In genomic region chr16:70298988-70299938, GRCh38 we compare ENCODE assay signal across 8 cellular contexts. TPM values are rescaled to one million over a fixed set of nuclear protein-coding genes. Genes with fewer than 3 reads are reported as not detected.
DNase-seq lines count a peak whose midpoint lies in the region; ATAC-seq, FAIRE-seq and TF ChIP-seq lines count a peak whose summit lies in the region.

Gene DDX19B (plus strand): TSS chr16:70299186. CDS start chr16:70299298, 112 bp downstream.

- peak within 1 kb of the TSS; percentile 99 for H3K4me3 ChIP-seq in AG10803 (ENCODE audit: low read length)

- H3K4me3 Mint-ChIP-seq in mesothelial cell of epicardium = peak within 1 kb of the TSS; percentile 92

- H3K27me3 Mint-ChIP-seq in mesothelial cell of epicardium (ENCODE audit: low read depth) = no peaks in the 10 kb centered on the region

- peak within 1 kb of the TSS; percentile 96 for H3K27ac Mint-ChIP-seq in mesothelial cell of epicardium

- TF ChIP-seq CTCF in AG10803 (conservative IDR thresholded peaks at IDR 0.05; ENCODE audit: low read length) = no peak
- TF ChIP-seq CTCF in mesothelial cell of epicardium (IDR thresholded peaks at IDR 0.05; ENCODE audit: unreplicated experiment) = no peak

- FAIRE-seq in GM19239 (lab: Jason Lieb, UNC) = peak; percentile 80

- H3K4me1 Mint-ChIP-seq in mesothelial cell of epicardium = peaks cover 15% of the 10 kb centered on the region

- DNase-seq in AG10803 (ENCODE audit: low read depth) = peak; percentile 62
- DNase-seq in GM19239 (ENCODE audit: insufficient read length, low spot score) = peak; percentile 67
- peak; percentile 62 for DNase-seq in NOMO-1 treated with DMSO at 0.1 percent for 48 hours (lab: John Stamatoyannopoulos, UW; ENCODE audit: unreplicated experiment)
- DNase-seq in activated T-cell treated with anti-CD3 and anti-CD28 coated beads for 1 hour (ENCODE audit: low read depth) = peak; percentile 36
- peak; percentile 76 for DNase-seq in epidermal melanocyte (ENCODE audit: insufficient read length, low spot score)
- peak; percentile 36 to 62 for DNase-seq in mesothelial cell of epicardium (ENCODE audit: low spot score in 2 of 2, unreplicated experiment in 2 of 2)
- peak; percentile 47 to 54 for DNase-seq in stimulated activated CD8-positive, alpha-beta memory T cell treated with anti-CD3 and anti-CD28 coated beads, Interleukin-15, amount 100 ng/mL, for 48 hours (ENCODE audit: low read depth in 2 of 2)

- peaks cover 23% of the 10 kb centered on the region for H3K36me3 Mint-ChIP-seq in mesothelial cell of epicardium

- peak; percentile 75 for ATAC-seq in HG03571 (IDR thresholded peaks at IDR 0.05; ENCODE audit: unreplicated experiment)

- peaks cover 18% of the 10 kb centered on the region for H3K9me3 Mint-ChIP-seq in mesothelial cell of epicardium

RNA-seq across cellular contexts. Expression of gene DDX19B, which starts in this region (rescaled TPM):
- 29.7 to 31.2 TPM (median 30.9 TPM) in 3 replicates for total RNA-seq in mesothelial cell of epicardium

Comparison
In these comparisons a context has a peak if more than half of its experiments do, and no peak if none do; other contexts are left out.
1. Peak in every context shown above with its lines: DNase-seq, ATAC-seq and H3K4me3 ChIP-seq.